11 cellular contexts compared by ENCODE assay signal in genomic region chr5:170393235-170393634, GRCh38. TPM values are rescaled to one million over a fixed set of nuclear protein-coding genes. Genes with fewer than 3 reads are reported as not detected.
DNase-seq lines count a peak whose midpoint lies in the region; ATAC-seq and TF ChIP-seq lines count a peak whose summit lies in the region.
"Had no signal": no experiment of that assay in that cellular context is flagged by ENCODE, and none has a peak within 500 bp of the region (broad histone marks: within the 10 kb centered on the region; RNA-seq: fewer than 3 reads in every experiment).

No MANE protein-coding gene starts in this region.

- peaks cover 25% of the 10 kb centered on the region for H3K4me1 Mint-ChIP-seq in activated CD4-positive, alpha-beta T cell treated with anti-CD3 and anti-CD28 coated beads, Interleukin-2, amount 10 ng/mL, durations not matched to agents 7 days and 5 days
- H3K4me1 Mint-ChIP-seq in memory B cell = peaks cover 23% of the 10 kb centered on the region
- peaks cover 11% of the 10 kb centered on the region for H3K4me1 Mint-ChIP-seq in activated T-helper 2 cell treated with anti-CD3 and anti-CD28 coated beads, Interferon-gamma antibody, Interleukin-2, Interleukin-4, amounts not matched to agents 10 μg/mL and 5 μg/mL and 100 μg/mL, durations not matched to agents 14 hours and 24 hours and 36 hours (ENCODE audit: low read depth)

- no peak overlapping the region for H3K4me3 ChIP-seq in upper lobe of right lung
- H3K4me3 ChIP-seq: K562 had no signal

- no peaks in the 10 kb centered on the region for H3K36me3 Mint-ChIP-seq in activated CD4-positive, alpha-beta T cell treated with anti-CD3 and anti-CD28 coated beads, Interleukin-2, amount 10 ng/mL, durations not matched to agents 7 days and 5 days (ENCODE audit: low read depth)
- H3K36me3 Mint-ChIP-seq in memory B cell = no peaks in the 10 kb centered on the region
- H3K36me3 Mint-ChIP-seq in activated T-helper 2 cell treated with anti-CD3 and anti-CD28 coated beads, Interferon-gamma antibody, Interleukin-2, Interleukin-4, amounts not matched to agents 10 μg/mL and 5 μg/mL and 100 μg/mL, durations not matched to agents 14 hours and 24 hours and 36 hours (ENCODE audit: low read depth) = no peaks in the 10 kb centered on the region

- DNase-seq in activated effector memory CD4-positive, alpha-beta T cell treated with anti-CD3 and anti-CD28 coated beads, Interleukin-2, amount 50 U/mL, for 16 hours = peak; percentile 71
- DNase-seq in activated effector memory CD4-positive, alpha-beta T cell treated with Interleukin-2 at 50 U/mL for 16 hours = no peak
- peak; percentile 22 for DNase-seq in activated CD4-positive, alpha-beta T cell treated with anti-CD3 and anti-CD28 coated beads, Interleukin-2, amount 10 ng/mL, durations not matched to agents 7 days and 5 days
- DNase-seq in memory B cell (ENCODE audit: low spot score in 2 of 2) (no peak), upper lobe of right lung (no peak), NCI-H526 treated with DMSO at 0.1 percent for 48 hours (lab: John Stamatoyannopoulos, UW) (no peak)
- DNase-seq in activated T-helper 2 cell treated with anti-CD3 and anti-CD28 coated beads, Interferon-gamma antibody, Interleukin-2, Interleukin-4, amounts not matched to agents 10 μg/mL and 5 μg/mL and 100 μg/mL, durations not matched to agents 14 hours and 24 hours and 36 hours (ENCODE audit: low spot score) = no peak
- DNase-seq: mammary epithelial cell had no signal

- peak overlapping the region; percentile 63 for H3K27ac Mint-ChIP-seq in activated CD4-positive, alpha-beta T cell treated with anti-CD3 and anti-CD28 coated beads, Interleukin-2, amount 10 ng/mL, durations not matched to agents 7 days and 5 days
- peak overlapping the region; percentile 72 for H3K27ac Mint-ChIP-seq in memory B cell
- H3K27ac Mint-ChIP-seq in activated T-helper 2 cell treated with anti-CD3 and anti-CD28 coated beads, Interferon-gamma antibody, Interleukin-2, Interleukin-4, amounts not matched to agents 10 μg/mL and 5 μg/mL and 100 μg/mL, durations not matched to agents 14 hours and 24 hours and 36 hours = no peak overlapping the region

- peak; percentile 77 for ATAC-seq in memory B cell (ENCODE audit: low read depth)
- peak; percentile 54 for ATAC-seq in upper lobe of right lung
- no peak for ATAC-seq in HG03378 (IDR thresholded peaks at IDR 0.05; ENCODE audit: unreplicated experiment)
- ATAC-seq: K562 had no signal

- CTCF ChIA-PET in activated CD4-positive, alpha-beta T cell treated with anti-CD3 and anti-CD28 coated beads, Interleukin-2, amount 10 ng/mL, durations not matched to agents 7 days and 5 days (lab: Charles Lee) = interaction anchor here (0.8 to 1.3 kb wide), 2 partner anchors 54 to 119 kb away, joined by 3 to 4 read pairs; no protein-coding TSS in a partner anchor

- no peak for TF ChIP-seq CTCF in upper lobe of right lung (IDR thresholded peaks at IDR 0.05)

- H3K27me3 Mint-ChIP-seq in activated CD4-positive, alpha-beta T cell treated with anti-CD3 and anti-CD28 coated beads, Interleukin-2, amount 10 ng/mL, durations not matched to agents 7 days and 5 days = peaks cover 30% of the 10 kb centered on the region
- H3K27me3 Mint-ChIP-seq in memory B cell = peaks cover 8% of the 10 kb centered on the region
- H3K27me3 Mint-ChIP-seq in activated T-helper 2 cell treated with anti-CD3 and anti-CD28 coated beads, Interferon-gamma antibody, Interleukin-2, Interleukin-4, amounts not matched to agents 10 μg/mL and 5 μg/mL and 100 μg/mL, durations not matched to agents 14 hours and 24 hours and 36 hours (ENCODE audit: low read depth) = peaks cover 27% of the 10 kb centered on the region

- peaks cover 4% of the 10 kb centered on the region for H3K27me3 ChIP-seq in upper lobe of right lung

- no peaks in the 10 kb centered on the region for H3K36me3 ChIP-seq in upper lobe of right lung

- peaks cover 3% of the 10 kb centered on the region for H3K4me1 ChIP-seq in upper lobe of right lung

- intact Hi-C loops in upper lobe of right lung (cut with DNase I) = no loop called here
- intact Hi-C loops in activated T-helper 2 cell treated with anti-CD3 and anti-CD28 coated beads, Interferon-gamma antibody, Interleukin-2, Interleukin-4, amounts not matched to agents 10 μg/mL and 5 μg/mL and 100 μg/mL, durations not matched to agents 14 hours and 24 hours and 36 hours (cut with micrococcal nuclease) = no loop called here

- no peaks in the 10 kb centered on the region for H3K9me3 ChIP-seq in upper lobe of right lung

- H3K27ac ChIP-seq in upper lobe of right lung = no peak overlapping the region

- peak overlapping the region; percentile 37 for H3K4me3 Mint-ChIP-seq in activated CD4-positive, alpha-beta T cell treated with anti-CD3 and anti-CD28 coated beads, Interleukin-2, amount 10 ng/mL, durations not matched to agents 7 days and 5 days
- H3K4me3 Mint-ChIP-seq in memory B cell = peak overlapping the region; percentile 45
- H3K4me3 Mint-ChIP-seq in activated T-helper 2 cell treated with anti-CD3 and anti-CD28 coated beads, Interferon-gamma antibody, Interleukin-2, Interleukin-4, amounts not matched to agents 10 μg/mL and 5 μg/mL and 100 μg/mL, durations not matched to agents 14 hours and 24 hours and 36 hours (ENCODE audit: low read depth) = no peak overlapping the region

- no peaks in the 10 kb centered on the region for H3K9me3 Mint-ChIP-seq in activated CD4-positive, alpha-beta T cell treated with anti-CD3 and anti-CD28 coated beads, Interleukin-2, amount 10 ng/mL, durations not matched to agents 7 days and 5 days
- H3K9me3 Mint-ChIP-seq in memory B cell = no peaks in the 10 kb centered on the region
- no peaks in the 10 kb centered on the region for H3K9me3 Mint-ChIP-seq in activated T-helper 2 cell treated with anti-CD3 and anti-CD28 coated beads, Interferon-gamma antibody, Interleukin-2, Interleukin-4, amounts not matched to agents 10 μg/mL and 5 μg/mL and 100 μg/mL, durations not matched to agents 14 hours and 24 hours and 36 hours

- POLR2A ChIA-PET in activated CD4-positive, alpha-beta T cell treated with anti-CD3 and anti-CD28 coated beads, Interleukin-2, amount 10 ng/mL, durations not matched to agents 7 days and 5 days (lab: Charles Lee) = no interaction called here

RNA-seq across cellular contexts. Expression of gene KCNMB1, which starts 4.1 kb away (rescaled TPM):
- not detected for total RNA-seq in activated CD4-positive, alpha-beta T cell treated with anti-CD3 and anti-CD28 coated beads, Interleukin-2, amount 10 ng/mL, durations not matched to agents 7 days and 5 days
- 1.5 TPM for total RNA-seq in upper lobe of right lung
- total RNA-seq in activated T-helper 2 cell treated with anti-CD3 and anti-CD28 coated beads, Interferon-gamma antibody, Interleukin-2, Interleukin-4, amounts not matched to agents 10 μg/mL and 5 μg/mL and 100 μg/mL, durations not matched to agents 14 hours and 24 hours and 36 hours = not detected in 2 replicates
- total RNA-seq: K562; T-helper 2 cell treated with Interferon-gamma antibody and Interleukin-4, amounts not matched to agents 100 ng/mL and 5 ng/mL, for 36 hours had no signal

Comparison
In these comparisons a context has a peak if more than half of its experiments do, and no peak if none do; other contexts are left out.
1. DNase-seq: peak in activated effector memory CD4-positive, alpha-beta T cell treated with anti-CD3 and anti-CD28 coated beads, Interleukin-2, amount 50 U/mL, for 16 hours (single experiment) and activated CD4-positive, alpha-beta T cell treated with anti-CD3 and anti-CD28 coated beads, Interleukin-2, amount 10 ng/mL, durations not matched to agents 7 days and 5 days (single experiment); none in activated effector memory CD4-positive, alpha-beta T cell treated with Interleukin-2 at 50 U/mL for 16 hours (single experiment), memory B cell (0 of 2), upper lobe of right lung (single experiment), NCI-H526 treated with DMSO at 0.1 percent for 48 hours (single experiment) and activated T-helper 2 cell treated with anti-CD3 and anti-CD28 coated beads, Interferon-gamma antibody, Interleukin-2, Interleukin-4, amounts not matched to agents 10 μg/mL and 5 μg/mL and 100 μg/mL, durations not matched to agents 14 hours and 24 hours and 36 hours (single experiment).